9 cellular contexts compared by ENCODE assay signal in the genomic region with DNA sequence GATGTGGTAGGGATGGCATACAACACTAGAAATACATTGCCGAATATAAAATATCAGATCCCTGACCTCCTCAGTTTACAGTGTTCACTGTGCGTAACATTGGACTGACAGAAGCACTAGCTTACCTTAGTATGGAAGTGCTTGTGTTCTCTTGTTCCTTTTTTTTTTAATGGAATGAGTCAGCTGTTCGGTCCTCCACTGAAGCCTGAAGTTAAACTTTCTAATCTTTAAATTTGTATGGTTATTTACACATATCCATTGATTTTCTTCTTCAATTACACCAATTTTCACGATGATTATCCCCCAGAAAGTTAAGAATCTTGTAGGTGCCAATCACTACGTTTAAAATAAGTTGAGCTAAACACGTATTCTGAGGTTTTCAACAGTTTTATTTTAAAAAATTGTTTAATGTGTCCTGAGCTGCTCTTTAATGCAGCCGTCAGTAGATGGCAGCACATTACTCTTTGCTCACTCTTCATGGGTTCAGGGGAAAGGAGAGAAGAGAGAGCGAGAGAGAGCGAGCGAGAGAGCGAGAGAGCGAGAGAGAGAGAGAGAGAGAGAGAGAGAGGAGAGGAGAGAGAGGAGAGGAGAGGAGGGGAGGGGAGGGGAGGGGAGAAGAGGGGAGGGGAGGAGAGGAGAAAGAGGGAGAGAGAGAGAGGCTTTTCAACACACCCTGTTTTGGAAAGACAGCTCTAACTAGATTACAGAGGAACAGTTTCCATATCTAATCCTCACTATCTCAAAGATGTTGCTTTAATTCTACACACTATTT.
A peak's percentile ranks its signal among the peaks of the same experiment; 100 is the strongest.
DNase-seq lines count a peak whose midpoint lies in the region; ATAC-seq, FAIRE-seq and TF ChIP-seq lines count a peak whose summit lies in the region.
"Had no signal": no experiment of that assay in that cellular context is flagged by ENCODE, and none has a peak within 500 bp of the region (broad histone marks: within the 10 kb centered on the region; RNA-seq: fewer than 3 reads in every experiment).

No MANE protein-coding gene starts in this region.

- no peaks in the 10 kb centered on the region for H3K9me3 Mint-ChIP-seq in CD8-positive, alpha-beta T cell

- no peaks in the 10 kb centered on the region for H3K4me1 ChIP-seq in CD8-positive, alpha-beta T cell (ENCODE audit: insufficient read depth, low read length)
- H3K4me1 ChIP-seq in gastroesophageal sphincter, result peaks cover 0 to 26% (median 0%) of the 10 kb centered on the region in 3 donors
- H3K4me1 ChIP-seq in ovary (ENCODE audit: insufficient read depth), result peaks cover 3% of the 10 kb centered on the region
- no peaks in the 10 kb centered on the region for H3K4me1 ChIP-seq in upper lobe of right lung

- H3K27ac Mint-ChIP-seq in CD8-positive, alpha-beta T cell, result peak overlapping the region; percentile 70

- TF ChIP-seq EP300 in gastroesophageal sphincter (IDR thresholded peaks at IDR 0.05) (no peak), ovary (IDR thresholded peaks at IDR 0.05) (no peak)

- peaks cover 7% of the 10 kb centered on the region for H3K27me3 Mint-ChIP-seq in CD8-positive, alpha-beta T cell (ENCODE audit: low read depth)

- peaks cover 4% of the 10 kb centered on the region for H3K4me1 Mint-ChIP-seq in CD8-positive, alpha-beta T cell (ENCODE audit: low read depth)

- peak; percentile 9 to 57 (median 53) for DNase-seq in CD8-positive, alpha-beta T cell
- DNase-seq in GM19240 (ENCODE audit: insufficient read length, low spot score), result peak; percentile 24
- peak; percentile 77 for DNase-seq in HT-29 (ENCODE audit: low spot score)
- peak; percentile 57 for DNase-seq in RCC 7860 (ENCODE audit: low spot score)
- DNase-seq in activated effector memory CD4-positive, alpha-beta T cell treated with Interleukin-2 at 50 U/mL for 16 hours, result peak; percentile 19
- DNase-seq in ovary, result peak; percentile 45 to 77 (median 57)
- no peak for DNase-seq in upper lobe of right lung

- WGBS in gastroesophageal sphincter (ENCODE audit: low coverage in 1 of 2), 2 donors, result 7 to 17% methylated on average over 8 to 9 of the region's 12 CpGs
- 9 to 13% (median 10%) methylated on average over 11 to 12 of the region's 12 CpGs for WGBS in ovary, 3 donors

- peak overlapping the region; percentile 7 for H3K4me3 Mint-ChIP-seq in CD8-positive, alpha-beta T cell

- TF ChIP-seq CTCF in CD8-positive, alpha-beta T cell (IDR thresholded peaks at IDR 0.05), result peak; percentile 69
- peak; percentile 62 to 80 (median 76) for TF ChIP-seq CTCF in gastroesophageal sphincter (IDR thresholded peaks at IDR 0.05)
- peak; percentile 24 to 92 (median 87) for TF ChIP-seq CTCF in ovary (IDR thresholded peaks at IDR 0.05)
- TF ChIP-seq CTCF in upper lobe of right lung (IDR thresholded peaks at IDR 0.05), result peak; percentile 56

- POLR2A ChIA-PET in CD8-positive, alpha-beta T cell (lab: Charles Lee), result interaction anchor here (0.6 to 1.8 kb wide), 10 partner anchors 32 to 280 kb away, joined by 3 to 11 read pairs (median 3); a partner anchor contains a TSS

- peak; percentile 48 for FAIRE-seq in RCC 7860 (lab: Jason Lieb, UNC)
- FAIRE-seq: colon had no signal

- no peak overlapping the region for H3K4me3 ChIP-seq in CD8-positive, alpha-beta T cell (ENCODE audit: low read depth, low read length)
- H3K4me3 ChIP-seq in gastroesophageal sphincter (peak overlapping the region; percentile 27 to 32), ovary (peak overlapping the region; percentile 19), upper lobe of right lung (no peak overlapping the region)

- intact Hi-C loops in CD8-positive, alpha-beta T cell (cut with DNase I, micrococcal nuclease), result loop anchor here (1.0 to 10.0 kb wide), 11 partner anchors 130 to 896 kb away; a partner anchor contains a TSS
- intact Hi-C loops in ovary (cut with DNase I) (no loop called here), upper lobe of right lung (cut with DNase I) (no loop called here)

- no peaks in the 10 kb centered on the region for H3K36me3 Mint-ChIP-seq in CD8-positive, alpha-beta T cell

- no peaks in the 10 kb centered on the region for H3K36me3 ChIP-seq in CD8-positive, alpha-beta T cell (ENCODE audit: insufficient read depth, low read length)
- H3K36me3 ChIP-seq in gastroesophageal sphincter (no peaks in the 10 kb centered on the region), ovary (no peaks in the 10 kb centered on the region), upper lobe of right lung (no peaks in the 10 kb centered on the region)

- no peak overlapping the region for H3K27ac ChIP-seq in CD8-positive, alpha-beta T cell (ENCODE audit: low read depth, low read length)
- peak overlapping the region; percentile 39 to 45 (median 44) for H3K27ac ChIP-seq in gastroesophageal sphincter
- H3K27ac ChIP-seq in ovary, result peak overlapping the region in 1 of 2 donors; percentile 49
- H3K27ac ChIP-seq in upper lobe of right lung, result no peak overlapping the region

- CTCF ChIA-PET in CD8-positive, alpha-beta T cell (lab: Charles Lee), result interaction anchor here (0.6 to 5.0 kb wide), 63 partner anchors 9 to 1514 kb away, joined by 3 to 67 read pairs (median 4); a partner anchor contains a TSS

- peak; percentile 96 for ATAC-seq in CD8-positive, alpha-beta T cell
- ATAC-seq in gastroesophageal sphincter, result peak; percentile 87
- ATAC-seq in upper lobe of right lung, result peak; percentile 97

- no peak for TF ChIP-seq POLR2A in gastroesophageal sphincter (IDR thresholded peaks at IDR 0.05)
- no peak for TF ChIP-seq POLR2A in ovary (IDR thresholded peaks at IDR 0.05)

- H3K27me3 ChIP-seq in CD8-positive, alpha-beta T cell (ENCODE audit: insufficient read depth, low read length), result no peaks in the 10 kb centered on the region
- H3K27me3 ChIP-seq in gastroesophageal sphincter, result no peaks in the 10 kb centered on the region
- no peaks in the 10 kb centered on the region for H3K27me3 ChIP-seq in ovary
- H3K27me3 ChIP-seq in upper lobe of right lung, result no peaks in the 10 kb centered on the region

- no peaks in the 10 kb centered on the region for H3K9me3 ChIP-seq in CD8-positive, alpha-beta T cell (ENCODE audit: low read length)
- no peaks in the 10 kb centered on the region for H3K9me3 ChIP-seq in gastroesophageal sphincter
- no peaks in the 10 kb centered on the region for H3K9me3 ChIP-seq in ovary
- H3K9me3 ChIP-seq in upper lobe of right lung, result no peaks in the 10 kb centered on the region

Comparison
In these comparisons a context has a peak if more than half of its experiments do, and no peak if none do; other contexts are left out.
1. H3K27ac ChIP-seq: peak in gastroesophageal sphincter (4 of 4); none in CD8-positive, alpha-beta T cell (single experiment) and upper lobe of right lung (single experiment).
2. H3K4me3 ChIP-seq: peak in gastroesophageal sphincter (2 of 2) and ovary (single experiment); none in CD8-positive, alpha-beta T cell (single experiment) and upper lobe of right lung (single experiment).
3. intact Hi-C loops: an anchor here in CD8-positive, alpha-beta T cell (1.0 to 10.0 kb wide); none called in ovary and upper lobe of right lung.
4. Peak in every context shown above with its lines, with median percentiles within 50 percentile points of each other: ATAC-seq and CTCF ChIP-seq.